Comparison of ENCODE assay signal across 15 cellular contexts in the genomic region with DNA sequence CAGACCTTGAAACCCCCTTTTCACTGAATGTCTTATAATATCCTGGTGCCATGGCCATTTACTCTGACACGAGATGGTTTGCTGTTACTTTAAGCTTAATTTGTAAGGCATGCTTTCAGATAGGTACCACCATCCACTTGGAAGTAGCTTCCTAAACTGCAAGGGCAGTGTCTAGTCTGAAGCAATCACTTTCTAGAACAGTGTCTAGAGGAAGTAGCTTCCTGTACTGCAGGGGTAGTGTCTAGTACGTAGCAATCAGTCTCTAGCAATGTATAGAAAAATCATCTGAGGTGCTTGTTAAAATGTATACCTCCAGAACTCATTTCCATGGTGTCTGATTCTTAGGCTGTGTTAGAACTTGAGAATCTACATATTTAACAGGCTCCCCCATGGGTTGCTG.
"Had no signal": no experiment of that assay in that cellular context is flagged by ENCODE, and none has a peak within 500 bp of the region (broad histone marks: within the 10 kb centered on the region; RNA-seq: fewer than 3 reads in every experiment).

No MANE protein-coding gene starts in this region.

- H3K9me3 ChIP-seq: body of pancreas, thyroid gland, uterus had no signal

- H3K4me1 ChIP-seq: uterus had no signal

- H2AFZ ChIP-seq: hepatocyte had no signal

- H3K27me3 ChIP-seq: body of pancreas, hepatocyte, thyroid gland, uterus had no signal

- H3K4me2 ChIP-seq: hepatocyte had no signal

- DNase-seq: activated B cell treated with CpG ODN at 0.5 μM for 24 hours; activated CD4-positive, alpha-beta T cell treated with anti-CD3 and anti-CD28 coated beads, Interleukin-2, amount 10 ng/mL, durations not matched to agents 7 days and 5 days; activated CD8-positive, alpha-beta memory T cell treated with anti-CD3 and anti-CD28 coated beads for 24 hours; activated T-cell treated with anti-CD3 and anti-CD28 coated beads for 4 hours; amniotic stem cell; body of pancreas; endodermal cell; erythroblast; posterior cingulate gyrus; thyroid gland; uterus had no signal

- H3K4me3 ChIP-seq: body of pancreas, hepatocyte, skin epidermis, thyroid gland, uterus had no signal

- H3K27ac ChIP-seq: body of pancreas, hepatocyte, skin epidermis, thyroid gland, uterus had no signal

- H3K36me3 ChIP-seq: thyroid gland, uterus had no signal

- ATAC-seq: activated naive CD4-positive, alpha-beta T cell treated with anti-CD3 and anti-CD28 coated beads, Interleukin-2, amount 50 U/mL, for 72 hours; activated T-helper 17 cell treated with anti-CD3 and anti-CD28 coated beads, Interleukin-2, amount 50 U/mL, for 72 hours; body of pancreas had no signal
